6 cellular contexts compared by ENCODE assay signal in genomic region chr12:6938353-6939186, GRCh38.
A peak's percentile ranks its signal among the peaks of the same experiment; 100 is the strongest.
DNase-seq lines count a peak whose midpoint lies in the region; ATAC-seq and TF ChIP-seq lines count a peak whose summit lies in the region.

No MANE protein-coding gene starts in this region.

- H3K36me3 Mint-ChIP-seq in effector memory CD8-positive, alpha-beta T cell (ENCODE audit: insufficient read depth): peaks cover 35% of the 10 kb centered on the region

- H3K9me3 Mint-ChIP-seq in effector memory CD8-positive, alpha-beta T cell: no peaks in the 10 kb centered on the region

- H3K4me3 Mint-ChIP-seq in effector memory CD8-positive, alpha-beta T cell: peak overlapping the region; percentile 78 to 80

- peak overlapping the region; percentile 95 to 98 for H3K27ac Mint-ChIP-seq in effector memory CD8-positive, alpha-beta T cell

- peak overlapping the region; percentile 55 for H3K4me3 ChIP-seq in retinal pigment epithelial cell (ENCODE audit: low read length)

- no peak for ATAC-seq in effector memory CD8-positive, alpha-beta T cell (replicated peaks)
- no peak for ATAC-seq in GM21360 (IDR thresholded peaks at IDR 0.05; ENCODE audit: unreplicated experiment)

- TF ChIP-seq CTCF in LNCAP (IDR thresholded peaks at IDR 0.05) (0 out of 2 replicates have a peak, but pooled peaks have one; percentile 7), retinal pigment epithelial cell (conservative IDR thresholded peaks at IDR 0.05; ENCODE audit: low read depth, low read length) (no peak)

- no peak for DNase-seq in effector memory CD8-positive, alpha-beta T cell
- DNase-seq in retinal pigment epithelial cell (ENCODE audit: low read depth): no peak
- no peak for DNase-seq in stimulated activated CD4-positive, alpha-beta T cell treated with anti-CD3 and anti-CD28 coated beads, Interleukin-2, amount 100 ng/mL, for 48 hours
- no peak for DNase-seq in NCI-H2029 treated with DMSO at 0.1 percent for 48 hours (lab: John Stamatoyannopoulos, UW)

- H3K27me3 Mint-ChIP-seq in effector memory CD8-positive, alpha-beta T cell: no peaks in the 10 kb centered on the region

- peaks cover 25 to 26% of the 10 kb centered on the region in 2 donors for H3K4me1 Mint-ChIP-seq in effector memory CD8-positive, alpha-beta T cell (ENCODE audit: low read depth in 2 of 2)
